ENCODE assay signal across 8 cellular contexts in genomic region chr1:89762801-89763648, GRCh38. TPM values are rescaled to one million over a fixed set of nuclear protein-coding genes. Genes with fewer than 3 reads are reported as not detected.
DNase-seq lines count a peak whose midpoint lies in the region; ATAC-seq and TF ChIP-seq lines count a peak whose summit lies in the region.

No MANE protein-coding gene starts in this region.

- H3K9me3 Mint-ChIP-seq in CD14-positive monocyte: no peaks in the 10 kb centered on the region
- no peaks in the 10 kb centered on the region for H3K9me3 Mint-ChIP-seq in activated CD8-positive, alpha-beta memory T cell treated with anti-CD3 and anti-CD28 coated beads, Interleukin-2, amount 10 ng/mL, durations not matched to agents 7 days and 5 days (ENCODE audit: low read depth)
- H3K9me3 Mint-ChIP-seq in endodermal cell: no peaks in the 10 kb centered on the region

- H3K4me3 ChIP-seq in endodermal cell (ENCODE audit: low read length): peak overlapping the region; percentile 76
- peak overlapping the region; percentile 40 for H3K4me3 ChIP-seq in mesodermal cell (ENCODE audit: extremely low read depth, insufficient read depth, low read length, poor library complexity, severe bottlenecking)

- DNase-seq in CD14-positive monocyte (ENCODE audit: low spot score) (peak; percentile 83), NCI-H82 treated with DMSO at 0.1 percent for 48 hours (lab: John Stamatoyannopoulos, UW; ENCODE audit: unreplicated experiment) (peak; percentile 43), endodermal cell (peak; percentile 96)
- DNase-seq in activated CD8-positive, alpha-beta memory T cell treated with anti-CD3 and anti-CD28 coated beads, Interleukin-2, amount 10 ng/mL, durations not matched to agents 7 days and 5 days: peak; percentile 91
- peak; percentile 77 for DNase-seq in stimulated activated CD8-positive, alpha-beta memory T cell treated with anti-CD3 and anti-CD28 coated beads, Interleukin-15, amount 100 ng/mL, for 1 hour (ENCODE audit: low read depth)

- peak overlapping the region; percentile 91 to 98 for H3K4me3 Mint-ChIP-seq in CD14-positive monocyte
- H3K4me3 Mint-ChIP-seq in activated CD8-positive, alpha-beta memory T cell treated with anti-CD3 and anti-CD28 coated beads, Interleukin-2, amount 10 ng/mL, durations not matched to agents 7 days and 5 days: peak overlapping the region; percentile 80
- H3K4me3 Mint-ChIP-seq in endodermal cell: peak overlapping the region; percentile 58

- H3K27me3 Mint-ChIP-seq in CD14-positive monocyte (ENCODE audit: low read depth in 3 of 3) (peaks cover 0 to 5% (median 3%) of the 10 kb centered on the region in 3 donors), endodermal cell (ENCODE audit: insufficient read depth) (peaks cover 48% of the 10 kb centered on the region)
- no peaks in the 10 kb centered on the region for H3K27me3 Mint-ChIP-seq in activated CD8-positive, alpha-beta memory T cell treated with anti-CD3 and anti-CD28 coated beads, Interleukin-2, amount 10 ng/mL, durations not matched to agents 7 days and 5 days

- 6 to 11% methylated on average over 24 to 46 of the region's 46 CpGs for WGBS in endodermal cell (ENCODE audit: insufficient coverage in 1 of 2, insufficient read length in 1 of 2), 2 experiments
- WGBS in mesodermal cell (ENCODE audit: insufficient coverage in 2 of 2), 2 experiments: 2 to 3% methylated on average over 38 to 42 of the region's 46 CpGs

- CTCF ChIA-PET in activated CD8-positive, alpha-beta memory T cell treated with anti-CD3 and anti-CD28 coated beads, Interleukin-2, amount 10 ng/mL, durations not matched to agents 7 days and 5 days (lab: Charles Lee): interaction anchor here (0.7 to 12.1 kb wide), 60 partner anchors 8 to 779 kb away, joined by 3 to 239 read pairs (median 6); partner anchors contain the start of genes LRRC8B and LRRC8C

- peaks cover 40% of the 10 kb centered on the region for H3K27me3 ChIP-seq in endodermal cell (ENCODE audit: control insufficient read depth, insufficient read depth, low read length, poor library complexity, severe bottlenecking)

- intact Hi-C loops in CD14-positive monocyte (cut with micrococcal nuclease): loop anchor here (2.0 to 10.0 kb wide), 3 partner anchors 38 to 278 kb away; partner anchors contain the start of gene LRRC8C (in 1 of the 2)

- no peaks in the 10 kb centered on the region for H3K36me3 ChIP-seq in endodermal cell (ENCODE audit: control insufficient read depth, insufficient read depth, low read length)
- H3K36me3 ChIP-seq in mesodermal cell (ENCODE audit: control insufficient read depth, insufficient read depth, low read length): no peaks in the 10 kb centered on the region

- TF ChIP-seq CTCF in CD14-positive monocyte (IDR thresholded peaks at IDR 0.05): peak; percentile 98
- peak; percentile 100 for TF ChIP-seq CTCF in endodermal cell (conservative IDR thresholded peaks at IDR 0.05)

- H3K27ac Mint-ChIP-seq in CD14-positive monocyte: peak overlapping the region; percentile 62 to 95 (median 88)
- peak overlapping the region; percentile 83 for H3K27ac Mint-ChIP-seq in activated CD8-positive, alpha-beta memory T cell treated with anti-CD3 and anti-CD28 coated beads, Interleukin-2, amount 10 ng/mL, durations not matched to agents 7 days and 5 days
- H3K27ac Mint-ChIP-seq in endodermal cell: no peak overlapping the region

- H3K4me1 Mint-ChIP-seq in CD14-positive monocyte (peaks cover 55% of the 10 kb centered on the region), endodermal cell (peaks cover 15% of the 10 kb centered on the region)
- H3K4me1 Mint-ChIP-seq in activated CD8-positive, alpha-beta memory T cell treated with anti-CD3 and anti-CD28 coated beads, Interleukin-2, amount 10 ng/mL, durations not matched to agents 7 days and 5 days: peaks cover 58% of the 10 kb centered on the region

- peaks cover 13% of the 10 kb centered on the region for H3K4me1 ChIP-seq in endodermal cell (ENCODE audit: control insufficient read depth, insufficient read depth, low read length)
- H3K4me1 ChIP-seq in mesodermal cell (ENCODE audit: control insufficient read depth, insufficient read depth, low read length, poor library complexity, severe bottlenecking): no peaks in the 10 kb centered on the region

- H3K36me3 Mint-ChIP-seq in CD14-positive monocyte (peaks cover 0 to 1% of the 10 kb centered on the region in 2 donors), endodermal cell (ENCODE audit: low read depth) (no peaks in the 10 kb centered on the region)
- H3K36me3 Mint-ChIP-seq in activated CD8-positive, alpha-beta memory T cell treated with anti-CD3 and anti-CD28 coated beads, Interleukin-2, amount 10 ng/mL, durations not matched to agents 7 days and 5 days: peaks cover 13% of the 10 kb centered on the region

- H3K27ac ChIP-seq in endodermal cell (ENCODE audit: low read depth, low read length) (no peak overlapping the region), mesodermal cell (ENCODE audit: low read depth, low read length, severe bottlenecking) (peak overlapping the region; percentile 39)

- H3K9me3 ChIP-seq in endodermal cell (ENCODE audit: control insufficient read depth, low read length) (no peaks in the 10 kb centered on the region), mesodermal cell (ENCODE audit: control insufficient read depth, low read length) (no peaks in the 10 kb centered on the region)

- ATAC-seq in GM19324 (IDR thresholded peaks at IDR 0.05; ENCODE audit: low FRiP score, unreplicated experiment): peak; percentile 97
- peak; percentile 97 for ATAC-seq in HG03460 (IDR thresholded peaks at IDR 0.05; ENCODE audit: unreplicated experiment)
- peak; percentile 100 for ATAC-seq in activated CD8-positive, alpha-beta memory T cell treated with anti-CD3 and anti-CD28 coated beads, Interleukin-2, amount 10 ng/mL, durations not matched to agents 7 days and 5 days

- H3K9ac ChIP-seq in endodermal cell (ENCODE audit: extremely low read depth, low read length, poor library complexity, severe bottlenecking): no peak overlapping the region

RNA-seq across cellular contexts. Expression of gene LRRC8D, which starts 57.8 kb away (rescaled TPM):
- polyA plus RNA-seq in CD14-positive monocyte: 10 to 100 TPM; 28.0 to 42.9 TPM
- 10 to 100 TPM; 19.2 to 27.7 TPM for total RNA-seq in activated CD8-positive, alpha-beta memory T cell treated with anti-CD3 and anti-CD28 coated beads, Interleukin-2, amount 10 ng/mL, durations not matched to agents 7 days and 5 days
- total RNA-seq in endodermal cell: 10 to 100 TPM; 23.8 to 33.8 TPM
- polyA plus RNA-seq in endodermal cell (2013, experiment 1 of 2): 26.5 TPM
- polyA plus RNA-seq in endodermal cell (2013, experiment 2 of 2): 21.1 TPM
- 15.8 TPM for polyA plus RNA-seq in mesodermal cell (2013, experiment 1 of 2)
- 13.2 TPM for polyA plus RNA-seq in mesodermal cell (2013, experiment 2 of 2)

Comparison
In these comparisons a context has a peak if more than half of its experiments do, and no peak if none do; other contexts are left out.
1. DNase-seq: peak in every context shown above with its lines; median percentile 96 in endodermal cell; 91 in activated CD8-positive, alpha-beta memory T cell treated with anti-CD3 and anti-CD28 coated beads, Interleukin-2, amount 10 ng/mL, durations not matched to agents 7 days and 5 days; 83 in CD14-positive monocyte; 77 in stimulated activated CD8-positive, alpha-beta memory T cell treated with anti-CD3 and anti-CD28 coated beads, Interleukin-15, amount 100 ng/mL, for 1 hour; 43 in NCI-H82 treated with DMSO at 0.1 percent for 48 hours.